In genomic region chr7:56074371-56074791, GRCh38 we compare ENCODE assay signal across 8 cellular contexts. TPM values are rescaled to one million over a fixed set of nuclear protein-coding genes. Genes with fewer than 3 reads are reported as not detected.
DNase-seq lines count a peak whose midpoint lies in the region; ATAC-seq, FAIRE-seq and TF ChIP-seq lines count a peak whose summit lies in the region.

No MANE protein-coding gene starts in this region.

- H3K36me3 Mint-ChIP-seq in WTC11, result peaks cover 41% of the 10 kb centered on the region

- no peak for FAIRE-seq in bronchial epithelial cell (lab: Jason Lieb, UNC)

- ATAC-seq in GM18870 (IDR thresholded peaks at IDR 0.05; ENCODE audit: unreplicated experiment) (peak; percentile 84), HG03066 (IDR thresholded peaks at IDR 0.05; ENCODE audit: low read depth, unreplicated experiment) (peak; percentile 89), WTC11 (peak; percentile 94)

- CTCF ChIA-PET in WTC11 (lab: Charles Lee), result interaction anchor here (0.5 to 2.4 kb wide), 18 partner anchors 9 to 433 kb away, joined by 3 to 18 read pairs (median 5); partner anchors contain the start of genes CCT6A, NIPSNAP2, PHKG1 and PSPH

- TF ChIP-seq CTCF in AG10803 (conservative IDR thresholded peaks at IDR 0.05; ENCODE audit: low read length) (peak; percentile 95), WTC11 (IDR thresholded peaks at IDR 0.05) (peak; percentile 85), bronchial epithelial cell (IDR thresholded peaks at IDR 0.05; ENCODE audit: insufficient read depth, low read length, severe bottlenecking) (peak; percentile 95), kidney epithelial cell (IDR thresholded peaks at IDR 0.05; ENCODE audit: insufficient read depth, low read length, poor library complexity, severe bottlenecking) (peak; percentile 92)

- DNase-seq in AG10803 (ENCODE audit: low read depth) (peak; percentile 76), NCI-H2196 treated with DMSO at 0.1 percent for 48 hours (lab: John Stamatoyannopoulos, UW; ENCODE audit: unreplicated experiment) (peak; percentile 91), WTC11 (ENCODE audit: low spot score) (peak; percentile 86), bronchial epithelial cell (ENCODE audit: low read depth) (peak; percentile 59), kidney epithelial cell (ENCODE audit: low read depth) (peak; percentile 39)
- DNase-seq in stimulated activated CD4-positive, alpha-beta T cell treated with anti-CD3 and anti-CD28 coated beads, Interleukin-2, amount 100 ng/mL, for 4 hours (ENCODE audit: low read depth), result peak; percentile 43

- peaks cover 3% of the 10 kb centered on the region for H3K4me1 Mint-ChIP-seq in WTC11

- H3K36me3 ChIP-seq in bronchial epithelial cell (ENCODE audit: control insufficient read depth, insufficient read depth, low read length), result peaks cover 26% of the 10 kb centered on the region
- peaks cover 2% of the 10 kb centered on the region for H3K36me3 ChIP-seq in kidney epithelial cell (ENCODE audit: control insufficient read depth, insufficient read depth, low read length)

- no peaks in the 10 kb centered on the region for H3K9me3 Mint-ChIP-seq in WTC11

- H3K27ac Mint-ChIP-seq in WTC11, result peak overlapping the region; percentile 98

- POLR2A ChIA-PET in WTC11 (lab: Charles Lee), result interaction anchor here (0.6 to 2.6 kb wide), 3 partner anchors 9 to 42 kb away, joined by 4 to 16 read pairs (median 13); partner anchors contain the start of genes CCT6A and PSPH

- H3K4me3 Mint-ChIP-seq in WTC11, result no peak overlapping the region

- no peaks in the 10 kb centered on the region for H3K27me3 ChIP-seq in bronchial epithelial cell (ENCODE audit: control insufficient read depth, insufficient read depth, low read length)
- H3K27me3 ChIP-seq in kidney epithelial cell (ENCODE audit: control insufficient read depth, insufficient read depth, low read length), result no peaks in the 10 kb centered on the region

- H3K27me3 Mint-ChIP-seq in WTC11 (ENCODE audit: low read depth), result no peaks in the 10 kb centered on the region

- no peak overlapping the region for H3K4me3 ChIP-seq in AG10803 (ENCODE audit: low read length)
- H3K4me3 ChIP-seq in bronchial epithelial cell (ENCODE audit: low read depth, low read length), result no peak overlapping the region
- no peak overlapping the region for H3K4me3 ChIP-seq in kidney epithelial cell (ENCODE audit: low read depth, low read length)

TF ChIP-seq in WTC11, 78 proteins besides CTCF, POLR2A, EP300 and RAD21:
- no peak for TF ChIP-seq USF1 (CRISPR knock-in tag; IDR thresholded peaks at IDR 0.05)
- TF ChIP-seq ZNF219 (CRISPR knock-in tag; IDR thresholded peaks at IDR 0.05; ENCODE audit: borderline replicate concordance), result no peak
- no peak for TF ChIP-seq PRDM15 (CRISPR knock-in tag; IDR thresholded peaks at IDR 0.05)

RNA-seq across cellular contexts. Expression of gene SUMF2, which starts 10.3 kb away (rescaled TPM):
- total RNA-seq in WTC11 (2021), result 99.6 to 105 TPM (median 99.6 TPM) in 3 replicates
- total RNA-seq in bronchial epithelial cell, result 220 and 228 TPM in 2 replicates
- total RNA-seq in kidney epithelial cell, result 98.6 and 107 TPM in 2 replicates

RNA-seq across cellular contexts. Expression of gene PHKG1, which starts 18.4 kb away (rescaled TPM):
- not detected in 3 replicates for total RNA-seq in WTC11 (2021)
- 0.26 and 0.77 TPM in 2 replicates for total RNA-seq in bronchial epithelial cell
- 2.0 TPM in 1 of 2 replicates, not detected in the other for total RNA-seq in kidney epithelial cell

RNA-seq across cellular contexts. Expression of gene CCT6A, which starts 22.8 kb away (rescaled TPM):
- total RNA-seq in WTC11 (2021), result 208 to 246 TPM (median 209 TPM) in 3 replicates
- 254 and 371 TPM in 2 replicates for total RNA-seq in bronchial epithelial cell
- total RNA-seq in kidney epithelial cell, result 171 and 236 TPM in 2 replicates

RNA-seq across cellular contexts. Expression of gene PSPH, which starts 23.1 kb away (rescaled TPM):
- 43.7 to 49.3 TPM (median 49.2 TPM) in 3 replicates for total RNA-seq in WTC11 (2021)
- 162 and 199 TPM in 2 replicates for total RNA-seq in bronchial epithelial cell
- total RNA-seq in kidney epithelial cell, result 79.6 and 81.4 TPM in 2 replicates

RNA-seq across cellular contexts. Expression of gene CHCHD2, which starts 31.9 kb away (rescaled TPM):
- 2.2 to 2.4 TPM (median 2.2 TPM) in 3 replicates for total RNA-seq in WTC11 (2021)
- total RNA-seq in bronchial epithelial cell, result 440 and 566 TPM in 2 replicates
- total RNA-seq in kidney epithelial cell, result 687 and 735 TPM in 2 replicates

Comparison
In these comparisons a context has a peak if more than half of its experiments do, and no peak if none do; other contexts are left out.
1. DNase-seq: peak in every context shown above with its lines; median percentile 91 in NCI-H2196 treated with DMSO at 0.1 percent for 48 hours; 86 in WTC11; 76 in AG10803; 59 in bronchial epithelial cell; 43 in stimulated activated CD4-positive, alpha-beta T cell treated with anti-CD3 and anti-CD28 coated beads, Interleukin-2, amount 100 ng/mL, for 4 hours; 39 in kidney epithelial cell.